Comparison of ENCODE assay signal across 1 cellular context in the genomic region with DNA sequence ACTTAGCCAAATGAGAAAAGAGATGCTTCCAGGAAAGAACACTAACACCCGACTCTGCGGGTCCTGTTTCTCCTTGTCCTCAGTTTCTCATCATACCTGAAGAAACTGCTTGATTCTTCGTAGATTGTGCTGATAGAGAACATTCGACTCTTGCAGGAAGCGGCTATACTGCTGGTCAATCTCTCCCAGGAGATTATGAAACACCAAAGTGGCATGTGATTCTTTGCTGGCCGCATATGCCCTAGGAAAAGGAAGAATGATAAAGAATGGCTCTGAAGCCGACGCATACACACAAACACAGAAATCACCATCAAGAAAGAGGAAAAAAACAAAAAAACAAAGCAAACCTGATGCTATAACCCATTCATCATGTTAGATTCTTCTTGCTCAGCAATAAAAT.
TF ChIP-seq lines count a peak whose summit lies in the region.

No MANE protein-coding gene starts in this region.

TF ChIP-seq in neural cell, 6 proteins besides CTCF, POLR2A, EP300 and RAD21 (continued from another document):
- TF ChIP-seq, protein P1, sequence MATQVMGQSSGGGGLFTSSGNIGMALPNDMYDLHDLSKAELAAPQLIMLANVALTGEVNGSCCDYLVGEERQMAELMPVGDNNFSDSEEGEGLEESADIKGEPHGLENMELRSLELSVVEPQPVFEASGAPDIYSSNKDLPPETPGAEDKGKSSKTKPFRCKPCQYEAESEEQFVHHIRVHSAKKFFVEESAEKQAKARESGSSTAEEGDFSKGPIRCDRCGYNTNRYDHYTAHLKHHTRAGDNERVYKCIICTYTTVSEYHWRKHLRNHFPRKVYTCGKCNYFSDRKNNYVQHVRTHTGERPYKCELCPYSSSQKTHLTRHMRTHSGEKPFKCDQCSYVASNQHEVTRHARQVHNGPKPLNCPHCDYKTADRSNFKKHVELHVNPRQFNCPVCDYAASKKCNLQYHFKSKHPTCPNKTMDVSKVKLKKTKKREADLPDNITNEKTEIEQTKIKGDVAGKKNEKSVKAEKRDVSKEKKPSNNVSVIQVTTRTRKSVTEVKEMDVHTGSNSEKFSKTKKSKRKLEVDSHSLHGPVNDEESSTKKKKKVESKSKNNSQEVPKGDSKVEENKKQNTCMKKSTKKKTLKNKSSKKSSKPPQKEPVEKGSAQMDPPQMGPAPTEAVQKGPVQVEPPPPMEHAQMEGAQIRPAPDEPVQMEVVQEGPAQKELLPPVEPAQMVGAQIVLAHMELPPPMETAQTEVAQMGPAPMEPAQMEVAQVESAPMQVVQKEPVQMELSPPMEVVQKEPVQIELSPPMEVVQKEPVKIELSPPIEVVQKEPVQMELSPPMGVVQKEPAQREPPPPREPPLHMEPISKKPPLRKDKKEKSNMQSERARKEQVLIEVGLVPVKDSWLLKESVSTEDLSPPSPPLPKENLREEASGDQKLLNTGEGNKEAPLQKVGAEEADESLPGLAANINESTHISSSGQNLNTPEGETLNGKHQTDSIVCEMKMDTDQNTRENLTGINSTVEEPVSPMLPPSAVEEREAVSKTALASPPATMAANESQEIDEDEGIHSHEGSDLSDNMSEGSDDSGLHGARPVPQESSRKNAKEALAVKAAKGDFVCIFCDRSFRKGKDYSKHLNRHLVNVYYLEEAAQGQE (IDR thresholded peaks at IDR 0.05; ENCODE audit: borderline replicate concordance) = no peak
- TF ChIP-seq MXI1 (conservative IDR thresholded peaks at IDR 0.05; ENCODE audit: poor library complexity, severe bottlenecking) = no peak
- TF ChIP-seq POLR2AphosphoS5 (IDR thresholded peaks at IDR 0.05) = no peak
